In genomic region chr16:4798456-4798855, GRCh38 we compare ENCODE assay signal across 16 cellular contexts. TPM values are rescaled to one million over a fixed set of nuclear protein-coding genes. Genes with fewer than 3 reads are reported as not detected.
DNase-seq lines count a peak whose midpoint lies in the region; ATAC-seq and TF ChIP-seq lines count a peak whose summit lies in the region.
"Had no signal": no experiment of that assay in that cellular context is flagged by ENCODE, and none has a peak within 500 bp of the region (broad histone marks: within the 10 kb centered on the region; RNA-seq: fewer than 3 reads in every experiment).

No MANE protein-coding gene starts in this region.

- POLR2A ChIA-PET in RWPE1 (lab: Yijun Ruan, JAX; ENCODE audit: low non-redundant PET) = interaction anchor here (0.6 kb wide), 1 partner anchor 334 kb away, joined by 5 read pairs; no protein-coding TSS in a partner anchor

- DNase-seq in Right ventricle myocardium inferior (ENCODE audit: missing footprints) (peak; percentile 51), cardiac septum (ENCODE audit: low spot score) (no peak), RWPE1 (ENCODE audit: low spot score) (no peak), osteoblast (ENCODE audit: insufficient read length, low spot score, missing footprints) (peak; percentile 46), ureter (ENCODE audit: low spot score) (no peak), cerebellar nuclear complex (lab: John Stamatoyannopoulos, UW) (no peak)
- DNase-seq: 8988T; AML-193; C1 segment of cervical spinal cord; CD4-positive, alpha-beta memory T cell; DND-41; GDM1; GOT3; H9 had no signal

- H3K9me3 ChIP-seq in osteoblast (ENCODE audit: low read depth, low read length) = no peaks in the 10 kb centered on the region

- CTCF ChIA-PET in RWPE1 (lab: Yijun Ruan, JAX) = interaction anchor here (1.6 kb wide), 1 partner anchor 11 kb away, joined by 7 read pairs; the partner anchor contains the start of gene SEPTIN12

- peaks cover 11% of the 10 kb centered on the region for H3K4me1 ChIP-seq in osteoblast (ENCODE audit: insufficient read depth, low read length)

- no peak overlapping the region for H2AFZ ChIP-seq in osteoblast (ENCODE audit: low read length)

- no peak overlapping the region for H3K4me2 ChIP-seq in osteoblast (ENCODE audit: insufficient read depth, low read length)

- intact Hi-C loops in Right ventricle myocardium inferior (cut with DNase I) (no loop called here), cardiac septum (cut with DNase I) (no loop called here)

- no peaks in the 10 kb centered on the region for H3K79me2 ChIP-seq in osteoblast (ENCODE audit: insufficient read depth, low read length)

- no peaks in the 10 kb centered on the region for H4K20me1 ChIP-seq in osteoblast (ENCODE audit: insufficient read depth, low read length)

- TF ChIP-seq CTCF in RWPE1 (conservative IDR thresholded peaks at IDR 0.05; ENCODE audit: low read depth) (no peak), osteoblast (IDR thresholded peaks at IDR 0.05; ENCODE audit: extremely low read depth, low read depth, low read length) (no peak)

- peak overlapping the region; percentile 98 for H3K27ac ChIP-seq in RWPE1
- no peak overlapping the region for H3K27ac ChIP-seq in osteoblast (ENCODE audit: low read depth, low read length)
- H3K27ac ChIP-seq: HL-60 had no signal

- no peak overlapping the region for H3K4me3 ChIP-seq in osteoblast (ENCODE audit: insufficient read depth, low read length)

- ATAC-seq in Right ventricle myocardium inferior (no peak), HG03457 (IDR thresholded peaks at IDR 0.05; ENCODE audit: unreplicated experiment) (no peak)

- H3K36me3 ChIP-seq in osteoblast (ENCODE audit: insufficient read depth, low read length) = no peaks in the 10 kb centered on the region

- no peaks in the 10 kb centered on the region for H3K27me3 ChIP-seq in osteoblast (ENCODE audit: insufficient read depth, low read length)

RNA-seq across cellular contexts. Expression of gene SMIM22, which starts 3.3 kb away (rescaled TPM):
- total RNA-seq in Right ventricle myocardium inferior (not detected), cardiac septum (not detected), osteoblast (not detected in 2 replicates), ureter (225 TPM)
- total RNA-seq: CD4-positive, alpha-beta memory T cell; H9 had no signal

RNA-seq across cellular contexts. Expression of gene ROGDI, which starts 4.0 kb away (rescaled TPM):
- total RNA-seq in Right ventricle myocardium inferior = 102 TPM
- total RNA-seq in cardiac septum = 69.9 TPM
- total RNA-seq in osteoblast = 15.9 and 17.1 TPM in 2 replicates
- 35.5 TPM for total RNA-seq in ureter

RNA-seq across cellular contexts. Expression of gene SEPTIN12, which starts 10.3 kb away (rescaled TPM):
- total RNA-seq in Right ventricle myocardium inferior (not detected), cardiac septum (not detected), osteoblast (not detected in 2 replicates), ureter (not detected)
- total RNA-seq: CD4-positive, alpha-beta memory T cell had no signal

RNA-seq across cellular contexts. Expression of gene ZNF500, which starts 31.5 kb away (rescaled TPM):
- total RNA-seq in Right ventricle myocardium inferior = 6.5 TPM
- total RNA-seq in cardiac septum = 7.2 TPM
- total RNA-seq in osteoblast = 14.5 and 16.2 TPM in 2 replicates
- total RNA-seq in ureter = 22.5 TPM

RNA-seq across cellular contexts. Expression of gene GLYR1, which starts 48.6 kb away (rescaled TPM):
- total RNA-seq in Right ventricle myocardium inferior (88.8 TPM), cardiac septum (64.9 TPM), osteoblast (48.0 and 48.1 TPM in 2 replicates), ureter (120 TPM)

Comparison
In these comparisons a context has a peak if more than half of its experiments do, and no peak if none do; other contexts are left out.
1. DNase-seq: peak in Right ventricle myocardium inferior (single experiment) and osteoblast (single experiment); none in cardiac septum (single experiment), RWPE1 (single experiment), ureter (single experiment) and cerebellar nuclear complex (0 of 2).
2. RNA of gene SMIM22, which starts 3.3 kb away (total RNA-seq): 225 TPM in ureter (single experiment); not detected in Right ventricle myocardium inferior (single experiment), not detected in cardiac septum (single experiment) and not detected in osteoblast; every median in the first group is over 100 times any median in the second.